Comparison of ENCODE assay signal across 28 cellular contexts in the genomic region with DNA sequence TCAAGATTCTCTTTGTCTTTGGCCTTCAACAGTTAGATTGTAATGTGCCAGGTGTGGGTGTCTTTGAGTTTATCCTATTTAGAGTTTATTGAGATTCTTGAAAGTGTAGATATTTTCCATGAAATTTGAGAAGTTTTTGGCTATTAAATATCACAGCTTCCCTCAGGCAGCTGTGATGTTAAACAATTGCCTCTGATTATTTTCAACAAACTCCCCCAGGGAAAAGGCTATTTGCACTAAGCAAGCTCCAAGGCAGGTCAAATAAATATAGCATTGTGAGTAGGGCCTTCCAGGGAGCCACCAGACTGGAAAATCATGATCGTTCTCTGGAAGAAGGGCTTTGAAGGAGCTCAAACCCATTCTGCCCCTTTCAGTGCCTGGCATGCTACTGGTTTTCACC.
"Had no signal": no experiment of that assay in that cellular context is flagged by ENCODE, and none has a peak within 500 bp of the region (broad histone marks: within the 10 kb centered on the region; RNA-seq: fewer than 3 reads in every experiment).

No MANE protein-coding gene starts in this region.

- H3K4me3 ChIP-seq: adrenal gland, body of pancreas, esophagus squamous epithelium, gastroesophageal sphincter had no signal

- H3K4me1 ChIP-seq: adrenal gland, body of pancreas, esophagus squamous epithelium, gastroesophageal sphincter had no signal

- H3K27me3 ChIP-seq: adrenal gland, body of pancreas, esophagus squamous epithelium, gastroesophageal sphincter had no signal

- FAIRE-seq: colon, endometrium, endothelial cell of umbilical vein had no signal

- DNase-seq: activated CD4-positive, alpha-beta memory T cell treated with anti-CD3 and anti-CD28 coated beads, Interleukin-2, amount 10 ng/mL, durations not matched to agents 7 days and 5 days; activated CD4-positive, alpha-beta T cell treated with anti-CD3 and anti-CD28 coated beads for 1 hour; activated CD4-positive, alpha-beta T cell treated with anti-CD3 and anti-CD28 coated beads for 4 hours; activated CD4-positive, alpha-beta T cell treated with anti-CD3 and anti-CD28 coated beads, Interleukin-2, amount 10 ng/mL, durations not matched to agents 7 days and 5 days; activated CD4-positive, alpha-beta T cell treated with anti-CD3 and anti-CD28 coated beads, Interleukin-2, amount 50 U/mL, for 4 hours; activated effector memory CD4-positive, alpha-beta T cell treated with anti-CD3 and anti-CD28 coated beads, Interleukin-2, amount 50 U/mL, for 16 hours; activated naive CD4-positive, alpha-beta T cell treated with anti-CD3 and anti-CD28 coated beads for 36 hours; activated naive CD8-positive, alpha-beta T cell treated with anti-CD3 and anti-CD28 coated beads for 36 hours; activated naive CD8-positive, alpha-beta T cell treated with anti-CD3 and anti-CD28 coated beads, Interleukin-2, amount 50 U/mL, for 24 hours; activated T-cell treated with anti-CD3 and anti-CD28 coated beads, Interleukin-2, amount 50 U/mL, for 1 hour; activated T-cell treated with anti-CD3 and anti-CD28 coated beads, Interleukin-2, amount 50 U/mL, for 48 hours; amygdala; aorta; body of pancreas; caudate nucleus; cortex of kidney; dermis blood vessel endothelial cell; effector CD8-positive, alpha-beta T cell; esophagus squamous epithelium; foreskin melanocyte; head of caudate nucleus; T-helper 2 cell had no signal

- ATAC-seq: activated naive CD8-positive, alpha-beta T cell treated with anti-CD3 and anti-CD28 coated beads, Interleukin-2, amount 50 U/mL, for 24 hours; body of pancreas; gastroesophageal sphincter had no signal

- H3K27ac ChIP-seq: adrenal gland, body of pancreas, epithelial cell of prostate, esophagus squamous epithelium, gastroesophageal sphincter had no signal
